ENCODE assay signal across 8 cellular contexts in the genomic region with DNA sequence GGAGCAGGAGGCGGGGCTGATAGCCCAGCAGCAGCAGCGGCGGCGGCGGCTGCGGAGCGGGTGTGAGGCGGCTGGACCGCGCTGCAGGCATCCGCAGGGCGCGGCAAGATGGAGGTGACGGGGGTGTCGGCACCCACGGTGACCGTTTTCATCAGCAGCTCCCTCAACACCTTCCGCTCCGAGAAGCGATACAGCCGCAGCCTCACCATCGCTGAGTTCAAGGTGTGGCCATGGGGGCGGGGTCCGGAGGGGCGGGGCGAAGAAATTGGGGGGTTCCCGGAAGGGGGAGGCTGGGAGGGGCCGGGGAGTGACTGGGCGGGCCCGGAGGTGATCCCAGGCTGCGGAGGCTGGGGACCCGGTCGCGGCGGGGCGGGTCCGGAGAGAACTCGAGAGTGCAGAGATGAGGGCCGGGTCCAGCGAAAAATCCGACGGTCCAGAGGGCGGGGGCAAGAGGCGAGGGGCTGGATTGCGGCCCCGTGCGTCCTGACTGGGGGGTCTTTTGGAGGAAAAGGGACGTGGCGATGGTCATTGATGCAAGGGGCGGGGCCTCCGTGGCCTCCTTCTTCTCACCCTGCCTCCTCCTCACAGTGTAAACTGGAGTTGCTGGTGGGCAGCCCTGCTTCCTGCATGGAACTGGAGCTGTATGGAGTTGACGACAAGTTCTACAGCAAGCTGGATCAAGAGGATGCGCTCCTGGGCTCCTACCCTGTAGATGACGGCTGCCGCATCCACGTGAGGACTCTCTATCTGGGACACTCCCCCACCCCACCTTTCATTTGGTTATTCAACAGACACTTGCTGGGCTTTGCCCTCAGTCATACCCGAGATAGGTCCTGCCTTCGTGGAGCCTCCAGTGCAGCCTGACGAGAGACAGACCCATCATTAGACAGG. TPM values are rescaled to one million over a fixed set of nuclear protein-coding genes. Genes with fewer than 3 reads are reported as not detected.
A peak's percentile ranks its signal among the peaks of the same experiment; 100 is the strongest.
DNase-seq lines count a peak whose midpoint lies in the region; ATAC-seq and TF ChIP-seq lines count a peak whose summit lies in the region.

A gene with protein sequence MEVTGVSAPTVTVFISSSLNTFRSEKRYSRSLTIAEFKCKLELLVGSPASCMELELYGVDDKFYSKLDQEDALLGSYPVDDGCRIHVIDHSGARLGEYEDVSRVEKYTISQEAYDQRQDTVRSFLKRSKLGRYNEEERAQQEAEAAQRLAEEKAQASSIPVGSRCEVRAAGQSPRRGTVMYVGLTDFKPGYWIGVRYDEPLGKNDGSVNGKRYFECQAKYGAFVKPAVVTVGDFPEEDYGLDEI (plus strand): TSS at position 16 of the 891 bp plus-strand sequence. CDS start 93 bp downstream, at position 109.

- H3K27ac ChIP-seq in adipose tissue (ENCODE audit: low read depth, low read length) = peak within 1 kb of the TSS; percentile 13
- H3K27ac ChIP-seq in iPS-18a (ENCODE audit: low read length) = peak within 1 kb of the TSS; percentile 86
- peak within 1 kb of the TSS; percentile 64 to 96 (median 92) for H3K27ac ChIP-seq in spleen

- intact Hi-C loops in spleen (cut with DNase I; ENCODE audit: low total_unique reads) = loop anchor here (10.0 kb wide), 1 partner anchor 61 kb away; a partner anchor contains a TSS

- ATAC-seq in HG03442 (IDR thresholded peaks at IDR 0.05; ENCODE audit: unreplicated experiment) (peak; percentile 3), T-cell (replicated peaks in 1 of 4) (peak; percentile 53 to 58 (median 56))

- DNase-seq in NCI-H2171 (lab: John Stamatoyannopoulos, UW) = peak; percentile 76
- DNase-seq in NCI-H2171 treated with DMSO at 0.1 percent for 48 hours (lab: John Stamatoyannopoulos, UW) = no peak
- DNase-seq in T-cell = peak in 14 of 34 experiments; percentile 85 to 91 (median 88)
- peak; percentile 96 for DNase-seq in spleen
- no peak for DNase-seq in globus pallidus (ENCODE audit: low spot score)

- H3K4me1 ChIP-seq in iPS-18a (ENCODE audit: control insufficient read depth, low read depth, low read length) (peaks cover 6% of the 10 kb centered on the region), spleen (peaks cover 15 to 57% (median 35%) of the 10 kb centered on the region in 6 donors)

- H3K4me3 ChIP-seq in iPS-18a (ENCODE audit: low read length) = peak within 1 kb of the TSS; percentile 83
- H3K4me3 ChIP-seq in spleen = peak within 1 kb of the TSS; percentile 55 to 96 (median 80)

- H3K9ac ChIP-seq in iPS-18a (ENCODE audit: low read length) = peak within 1 kb of the TSS; percentile 83

- H3K36me3 ChIP-seq in iPS-18a (ENCODE audit: control insufficient read depth, low read depth, low read length) = peaks cover 25% of the 10 kb centered on the region
- peaks cover 0 to 75% (median 45%) of the 10 kb centered on the region in 6 donors for H3K36me3 ChIP-seq in spleen

- POLR2A ChIA-PET in T-cell (lab: Charles Lee) = interaction anchor here in 1 of 2 donors (0.7 to 0.9 kb wide), 2 partner anchors 99 to 234 kb away, joined by 3 to 4 read pairs; a partner anchor contains a TSS

- TF ChIP-seq CTCF in spleen (IDR thresholded peaks at IDR 0.05 in 8 of 11, conservative IDR thresholded peaks at IDR 0.05 in 3 of 11) = peak in 1 of 11 experiments; percentile 4

- H3K4me3 Mint-ChIP-seq in T-cell = peak within 1 kb of the TSS; percentile 87 to 94 (median 90)

- H3K27me3 ChIP-seq in iPS-18a (ENCODE audit: control insufficient read depth, insufficient read depth, low read length) = no peaks in the 10 kb centered on the region
- no peaks in the 10 kb centered on the region for H3K27me3 ChIP-seq in spleen (replicated peaks in 1 of 7)

- H3K4me1 Mint-ChIP-seq in T-cell = peaks cover 50 to 52% (median 50%) of the 10 kb centered on the region in 3 donors

- peak in 1 of 3 donors; percentile 53 for TF ChIP-seq POLR2A in spleen (IDR thresholded peaks at IDR 0.05)

- H3K36me3 Mint-ChIP-seq in T-cell = peaks cover 35% of the 10 kb centered on the region

- H3K9me3 Mint-ChIP-seq in T-cell = no peaks in the 10 kb centered on the region

- WGBS in adipose tissue, 3 donors = 5 to 7% (median 5%) methylated on average over 48 to 59 of the region's 59 CpGs
- WGBS in spleen, 5 donors = 6 to 12% (median 6%) methylated on average over 37 to 59 of the region's 59 CpGs

- CTCF ChIA-PET in T-cell (lab: Charles Lee) = interaction anchor here in 1 of 2 donors (0.5 to 1.8 kb wide), 4 partner anchors 11 to 1667 kb away, joined by 3 to 7 read pairs (median 3); no protein-coding TSS in a partner anchor

- H3K27me3 Mint-ChIP-seq in T-cell = no peaks in the 10 kb centered on the region

- peak within 1 kb of the TSS; percentile 96 to 97 for H3K27ac Mint-ChIP-seq in T-cell

- H3K9me3 ChIP-seq in iPS-18a (ENCODE audit: control insufficient read depth, low read depth, low read length) (no peaks in the 10 kb centered on the region), spleen (no peaks in the 10 kb centered on the region)

RNA-seq across cellular contexts. Expression of the gene that starts here (rescaled TPM):
- total RNA-seq in T-cell (100 to 1,000 TPM; 111 to 179 (median 150) TPM), spleen (100 to 1,000 TPM in 3 of 7 donors, 10 to 100 TPM in 4; 87.8 to 120 (median 95.5) TPM)
- polyA plus RNA-seq in adipose tissue (100 to 1,000 TPM in 2 of 3 donors, 10 to 100 TPM in 1; 63.0 to 153 (median 149) TPM), spleen (100 to 1,000 TPM; 152 to 170 (median 155) TPM)

Comparison
In these comparisons a context has a peak if more than half of its experiments do, and no peak if none do; other contexts are left out.
1. DNase-seq: peak in NCI-H2171 (single experiment) and spleen (single experiment); none in NCI-H2171 treated with DMSO at 0.1 percent for 48 hours (single experiment) and globus pallidus (single experiment).
2. H3K27ac ChIP-seq: peak in every context shown above with its lines; median percentile 92 in spleen; 86 in iPS-18a; 13 in adipose tissue.